In the genomic region with DNA sequence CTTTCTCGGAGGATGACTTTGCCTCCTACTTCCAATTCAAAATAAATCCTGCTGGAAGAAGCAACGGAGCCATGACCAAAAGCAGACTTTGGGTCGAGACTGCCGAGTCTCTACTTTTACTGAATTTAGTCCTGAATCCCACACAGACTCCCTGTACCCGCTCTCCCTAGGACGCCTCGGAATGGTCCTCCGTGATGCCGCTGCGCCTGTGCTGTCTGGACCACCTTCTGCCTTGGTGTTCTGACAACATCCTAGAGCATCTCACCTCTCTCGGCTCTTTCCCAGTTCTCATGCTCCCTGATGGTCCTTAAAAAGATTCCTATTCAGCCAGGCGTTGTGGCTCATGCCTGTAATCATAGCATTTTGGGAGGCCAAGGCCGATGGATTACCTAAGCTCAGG, we compare ENCODE assay signal across 7 cellular contexts.
"Had no signal": no experiment of that assay in that cellular context is flagged by ENCODE, and none has a peak within 500 bp of the region (broad histone marks: within the 10 kb centered on the region; RNA-seq: fewer than 3 reads in every experiment).

No MANE protein-coding gene starts in this region.

- H3K27ac ChIP-seq: GM23248, HL-60 had no signal

- H3K27me3 Mint-ChIP-seq: IgD-negative memory B cell had no signal

- H3K4me3 Mint-ChIP-seq: IgD-negative memory B cell had no signal

- H3K9me3 Mint-ChIP-seq: IgD-negative memory B cell had no signal

- H3K27ac Mint-ChIP-seq: IgD-negative memory B cell had no signal

- H3K36me3 Mint-ChIP-seq: IgD-negative memory B cell had no signal

- DNase-seq: GM23248, GOT3, H7, HCEC 1CT, KBM-7 had no signal

- H3K4me1 Mint-ChIP-seq: IgD-negative memory B cell had no signal

- H2AFZ ChIP-seq: GM23248 had no signal

- H3K9ac ChIP-seq: GM23248 had no signal
